27 cellular contexts compared by ENCODE assay signal in the genomic region with DNA sequence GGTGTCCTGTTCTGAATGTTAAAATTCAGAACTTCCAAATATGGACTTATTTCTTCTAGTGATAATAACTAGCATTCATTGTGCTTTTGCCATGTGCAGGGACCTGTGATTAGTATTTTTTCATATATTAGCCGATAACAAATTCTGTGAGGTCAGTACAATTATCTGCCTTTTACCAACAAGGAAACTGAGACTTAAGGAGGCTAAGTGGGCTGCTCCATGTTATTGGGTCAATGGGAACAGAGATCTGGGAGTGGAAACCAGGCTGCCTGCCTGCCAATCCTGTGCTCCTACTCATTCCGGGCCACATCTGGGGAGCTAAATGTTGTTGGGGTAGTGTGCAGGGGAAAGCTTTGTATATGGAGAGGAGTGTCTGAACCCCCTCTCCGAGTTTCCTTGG. TPM values are rescaled to one million over a fixed set of nuclear protein-coding genes. Genes with fewer than 3 reads are reported as not detected.
DNase-seq lines count a peak whose midpoint lies in the region; ATAC-seq, FAIRE-seq and TF ChIP-seq lines count a peak whose summit lies in the region.
"Had no signal": no experiment of that assay in that cellular context is flagged by ENCODE, and none has a peak within 500 bp of the region (broad histone marks: within the 10 kb centered on the region; RNA-seq: fewer than 3 reads in every experiment).

No MANE protein-coding gene starts in this region.

- H3K4me1 ChIP-seq in breast epithelium (peaks cover 0 to 7% of the 10 kb centered on the region in 2 donors), GM12878 (ENCODE audit: control insufficient read depth, insufficient read depth, low read length) (peaks cover 10% of the 10 kb centered on the region), hepatocyte (ENCODE audit: insufficient read depth) (peaks cover 32% of the 10 kb centered on the region)

- ATAC-seq in GM12878: no peak
- no peak for ATAC-seq in stimulated activated effector memory CD8-positive, alpha-beta T cell treated with anti-CD3 and anti-CD28 coated beads, Interleukin-12 subunit alpha, Interleukin-12 subunit beta, amount 100 ng/mL, for 72 hours
- ATAC-seq: A549 had no signal

- peaks cover 57% of the 10 kb centered on the region for H3K36me3 Mint-ChIP-seq in MCF 10A (ENCODE audit: insufficient read depth, unreplicated experiment)
- peaks cover 62% of the 10 kb centered on the region for H3K36me3 Mint-ChIP-seq in stimulated activated effector memory CD8-positive, alpha-beta T cell treated with anti-CD3 and anti-CD28 coated beads, Interleukin-12 subunit alpha, Interleukin-12 subunit beta, amount 100 ng/mL, for 72 hours
- H3K36me3 Mint-ChIP-seq in activated CD4-positive, alpha-beta T cell treated with anti-CD3 and anti-CD28 coated beads, Interleukin-2, amount 10 ng/mL, durations not matched to agents 24 days and 14 days (ENCODE audit: low read depth): peaks cover 31% of the 10 kb centered on the region

- peak overlapping the region; percentile 80 for H3K27ac Mint-ChIP-seq in MCF 10A (ENCODE audit: low read depth, unreplicated experiment)
- peak overlapping the region; percentile 50 for H3K27ac Mint-ChIP-seq in stimulated activated effector memory CD8-positive, alpha-beta T cell treated with anti-CD3 and anti-CD28 coated beads, Interleukin-12 subunit alpha, Interleukin-12 subunit beta, amount 100 ng/mL, for 72 hours
- H3K27ac Mint-ChIP-seq in activated CD4-positive, alpha-beta T cell treated with anti-CD3 and anti-CD28 coated beads, Interleukin-2, amount 10 ng/mL, durations not matched to agents 24 days and 14 days: no peak overlapping the region
- H3K27ac Mint-ChIP-seq: CD4-positive, alpha-beta T cell had no signal

- H3K27me3 ChIP-seq in breast epithelium: no peaks in the 10 kb centered on the region
- no peaks in the 10 kb centered on the region for H3K27me3 ChIP-seq in GM12878 (replicated peaks in 1 of 2; ENCODE audit: control insufficient read depth in 2 of 2, insufficient read depth in 2 of 2, low read length in 1 of 2)
- H3K27me3 ChIP-seq in hepatocyte: no peaks in the 10 kb centered on the region
- H3K27me3 ChIP-seq: BE2C; BLaER1 treated with 17β-estradiol and CSF1 and Interleukin-3, amounts not matched to agents 10 nM and 100 nM had no signal

- 100% methylated on average over 3 of the region's 3 CpGs for WGBS in GM12878 (ENCODE audit: insufficient coverage, insufficient replicate concordance, low lambda C conversion rate, missing lambda C conversion rate)
- WGBS in hepatocyte (ENCODE audit: low lambda C conversion rate, missing lambda C conversion rate): 94% methylated on average over 3 of the region's 3 CpGs

- BruUV-seq in MCF 10A (replicated peaks; lab: Mats Ljungman, UMichigan): no TSS peak
- TSS peak; percentile 1 for BruUV-seq in GM12878 (replicated peaks; lab: Mats Ljungman, UMichigan)

- FAIRE-seq in GM12878 (lab: Jason Lieb, UNC): no peak
- FAIRE-seq: A549, D721Med, GM12892, H54 had no signal

- SMC1A ChIA-PET in GM12878 (lab: Charles Lee; ENCODE audit: uncharacterized antibody, unreplicated experiment): no interaction called here

- CTCF ChIA-PET in MCF 10A (lab: Yijun Ruan, JAX): interaction anchor here (0.6 to 1.1 kb wide), 2 partner anchors 9 to 21 kb away, joined by 3 to 7 read pairs; no protein-coding TSS in a partner anchor
- CTCF ChIA-PET in GM12878 (lab: Yijun Ruan, JAX): no interaction called here

- TF ChIP-seq POLR2A in breast epithelium (IDR thresholded peaks at IDR 0.05) (no peak), GM12878 (IDR thresholded peaks at IDR 0.05; ENCODE audit: low read depth, low read length) (no peak)

- no peak for TF ChIP-seq EP300 in GM12878 (IDR thresholded peaks at IDR 0.05; ENCODE audit: borderline replicate concordance in 1 of 2, control insufficient read depth in 1 of 2, low read depth in 2 of 2, low read length in 2 of 2)

- in situ Hi-C loops in GM12878 (cut with MboI): loop anchor here (10.0 to 25.0 kb wide), 9 partner anchors 99 to 1647 kb away; partner anchors contain the start of genes DNAJC7, EIF1, HDAC5 and MEOX1

- H3K4me3 ChIP-seq in breast epithelium: no peak overlapping the region
- no peak overlapping the region for H3K4me3 ChIP-seq in GM12878
- no peak overlapping the region for H3K4me3 ChIP-seq in hepatocyte
- H3K4me3 ChIP-seq: A549, HAP-1 had no signal

- no peak overlapping the region for H3K27ac ChIP-seq in breast epithelium
- no peak overlapping the region for H3K27ac ChIP-seq in GM12878 (ENCODE audit: control insufficient read depth, insufficient read depth)
- peak overlapping the region; percentile 64 for H3K27ac ChIP-seq in hepatocyte
- H3K27ac ChIP-seq: A549; BLaER1 treated with 17β-estradiol and CSF1 and Interleukin-3, amounts not matched to agents 10 nM and 100 nM had no signal

- no peaks in the 10 kb centered on the region for H3K27me3 Mint-ChIP-seq in MCF 10A (ENCODE audit: insufficient read depth, unreplicated experiment)
- H3K27me3 Mint-ChIP-seq in activated CD4-positive, alpha-beta T cell treated with anti-CD3 and anti-CD28 coated beads, Interleukin-2, amount 10 ng/mL, durations not matched to agents 24 days and 14 days: no peaks in the 10 kb centered on the region
- H3K27me3 Mint-ChIP-seq: CD4-positive, alpha-beta T cell; CD8-positive, alpha-beta memory T cell had no signal

- TF ChIP-seq CTCF in MCF 10A (IDR thresholded peaks at IDR 0.05; ENCODE audit: unreplicated experiment) (no peak), breast epithelium (IDR thresholded peaks at IDR 0.05) (no peak), GM12878 (IDR thresholded peaks at IDR 0.05 in 2 of 3, conservative IDR thresholded peaks at IDR 0.05 in 1 of 3; ENCODE audit: control insufficient read depth in 2 of 3, extremely low read depth in 1 of 3, insufficient read depth in 1 of 3, low read depth in 3 of 3, low read length in 3 of 3) (no peak), hepatocyte (IDR thresholded peaks at IDR 0.05; ENCODE audit: poor library complexity) (no peak)

- peaks cover 8% of the 10 kb centered on the region for H3K4me1 Mint-ChIP-seq in MCF 10A (ENCODE audit: insufficient read depth, unreplicated experiment)
- peaks cover 46% of the 10 kb centered on the region for H3K4me1 Mint-ChIP-seq in stimulated activated effector memory CD8-positive, alpha-beta T cell treated with anti-CD3 and anti-CD28 coated beads, Interleukin-12 subunit alpha, Interleukin-12 subunit beta, amount 100 ng/mL, for 72 hours
- H3K4me1 Mint-ChIP-seq in activated CD4-positive, alpha-beta T cell treated with anti-CD3 and anti-CD28 coated beads, Interleukin-2, amount 10 ng/mL, durations not matched to agents 24 days and 14 days: peaks cover 43% of the 10 kb centered on the region

- DNase-seq in MCF 10A (ENCODE audit: unreplicated experiment) (no peak), breast epithelium (ENCODE audit: low spot score in 2 of 2) (no peak), GM12878 (ENCODE audit: low read depth, low spot score) (no peak), hepatocyte (ENCODE audit: low spot score) (no peak), DMS53 (lab: John Stamatoyannopoulos, UW) (no peak)
- DNase-seq in stimulated activated effector memory CD8-positive, alpha-beta T cell treated with anti-CD3 and anti-CD28 coated beads, Interleukin-12 subunit alpha, Interleukin-12 subunit beta, amount 100 ng/mL, for 72 hours (ENCODE audit: low spot score in 2 of 2): no peak
- no peak for DNase-seq in activated CD4-positive, alpha-beta T cell treated with anti-CD3 and anti-CD28 coated beads, Interleukin-2, amount 10 ng/mL, durations not matched to agents 24 days and 14 days
- DNase-seq: 8988T; ACHN; AML-193; BE2C; CD4-positive, alpha-beta T cell; CD8-positive, alpha-beta memory T cell; DMS 273 treated with DMSO at 0.1 percent for 48 hours; DMS79 treated with DMSO at 0.1 percent for 48 hours; GF-D8; GOT3; HFFc6 had no signal

- H4K20me1 ChIP-seq in GM12878 (ENCODE audit: control insufficient read depth, insufficient read depth) (no peaks in the 10 kb centered on the region), hepatocyte (ENCODE audit: insufficient read depth, poor library complexity, severe bottlenecking) (no peaks in the 10 kb centered on the region)

- H3K9me2 ChIP-seq in hepatocyte (replicated peaks; ENCODE audit: insufficient read depth): no peaks in the 10 kb centered on the region

- POLR2A ChIA-PET in MCF 10A (lab: Yijun Ruan, JAX) (interaction anchor here (0.9 to 1.7 kb wide), 2 partner anchors 15 to 100 kb away, joined by 3 to 6 read pairs; no protein-coding TSS in a partner anchor), GM12878 (lab: Charles Lee) (no interaction called here)

- RAD21 ChIA-PET in GM12878 (lab: Charles Lee; ENCODE audit: unreplicated experiment): no interaction called here

- no peak overlapping the region for H3K4me3 Mint-ChIP-seq in MCF 10A (ENCODE audit: unreplicated experiment)
- no peak overlapping the region for H3K4me3 Mint-ChIP-seq in stimulated activated effector memory CD8-positive, alpha-beta T cell treated with anti-CD3 and anti-CD28 coated beads, Interleukin-12 subunit alpha, Interleukin-12 subunit beta, amount 100 ng/mL, for 72 hours
- H3K4me3 Mint-ChIP-seq in activated CD4-positive, alpha-beta T cell treated with anti-CD3 and anti-CD28 coated beads, Interleukin-2, amount 10 ng/mL, durations not matched to agents 24 days and 14 days: no peak overlapping the region
- H3K4me3 Mint-ChIP-seq: CD14-positive monocyte; CD4-positive, alpha-beta T cell; CD8-positive, alpha-beta memory T cell; HFFc6 had no signal

- H3K4me2 ChIP-seq in GM12878 (ENCODE audit: control insufficient read depth, insufficient read depth): no peak overlapping the region
- H3K4me2 ChIP-seq in hepatocyte: no peak overlapping the region
- H3K4me2 ChIP-seq: A549 had no signal

- TF ChIP-seq RAD21 in GM12878 (IDR thresholded peaks at IDR 0.05; ENCODE audit: insufficient read depth, low read depth, low read length): no peak

- H3K9me3 Mint-ChIP-seq in MCF 10A (ENCODE audit: unreplicated experiment): no peaks in the 10 kb centered on the region
- no peaks in the 10 kb centered on the region for H3K9me3 Mint-ChIP-seq in stimulated activated effector memory CD8-positive, alpha-beta T cell treated with anti-CD3 and anti-CD28 coated beads, Interleukin-12 subunit alpha, Interleukin-12 subunit beta, amount 100 ng/mL, for 72 hours
- no peaks in the 10 kb centered on the region for H3K9me3 Mint-ChIP-seq in activated CD4-positive, alpha-beta T cell treated with anti-CD3 and anti-CD28 coated beads, Interleukin-2, amount 10 ng/mL, durations not matched to agents 24 days and 14 days
- H3K9me3 Mint-ChIP-seq: CD4-positive, alpha-beta T cell; CD8-positive, alpha-beta memory T cell; HFFc6 had no signal

- peaks cover 17% of the 10 kb centered on the region for H3K79me2 ChIP-seq in GM12878 (ENCODE audit: control insufficient read depth, insufficient read depth, low read length)
- H3K79me2 ChIP-seq in hepatocyte: peaks cover 4% of the 10 kb centered on the region

- no peaks in the 10 kb centered on the region for H3K36me3 ChIP-seq in breast epithelium
- peaks cover 2 to 14% of the 10 kb centered on the region in 2 experiments; a peak in 3 of 4 replicates for H3K36me3 ChIP-seq in GM12878 (ENCODE audit: control insufficient read depth in 2 of 2, insufficient read depth in 2 of 2, low read length in 1 of 2)
- no peaks in the 10 kb centered on the region for H3K36me3 ChIP-seq in hepatocyte (replicated peaks; ENCODE audit: insufficient read depth, low read depth)
- H3K36me3 ChIP-seq: BE2C, HAP-1 had no signal

- H2AFZ ChIP-seq in GM12878 (ENCODE audit: control insufficient read depth, low read depth, low read length) (no peak overlapping the region), hepatocyte (no peak overlapping the region)

- H3K9ac ChIP-seq in GM12878 (ENCODE audit: control insufficient read depth, insufficient read depth, low read length): no peak overlapping the region

- H3K9me3 ChIP-seq in breast epithelium (no peaks in the 10 kb centered on the region), GM12878 (replicated peaks; ENCODE audit: control insufficient read depth, insufficient read depth, low read length) (no peaks in the 10 kb centered on the region), hepatocyte (ENCODE audit: low read depth) (no peaks in the 10 kb centered on the region)
- H3K9me3 ChIP-seq: A549; BE2C; BLaER1 treated with 17β-estradiol and CSF1 and Interleukin-3, amounts not matched to agents 10 nM and 100 nM; HAP-1 had no signal

- intact Hi-C loops in MCF 10A (cut with micrococcal nuclease) (no loop called here), breast epithelium (cut with DNase I; ENCODE audit: low total_unique reads) (no loop called here), GM12878 (cut with micrococcal nuclease; ENCODE audit: unreplicated experiment) (no loop called here)
- intact Hi-C loops in activated CD4-positive, alpha-beta T cell treated with anti-CD3 and anti-CD28 coated beads, Interleukin-2, amount 10 ng/mL, durations not matched to agents 24 days and 14 days (cut with micrococcal nuclease): no loop called here

RNA-seq across cellular contexts. Expression of gene TMEM106A, which starts 3.7 kb away (rescaled TPM):
- total RNA-seq in MCF 10A (2022): 2.1 and 2.2 TPM in 2 replicates
- 1 to 10 TPM; 5.9 to 9.1 (median 7.9) TPM for total RNA-seq in breast epithelium
- total RNA-seq in GM12878 (2013; cell fraction: nucleolus; rRNA removed): 81.0 and 84.7 TPM in 2 replicates
- 7.9 and 8.9 TPM in 2 replicates for total RNA-seq in GM12878 (2014; rRNA removed)
- 8.0 and 9.3 TPM in 2 replicates for total RNA-seq in GM12878 (2014; rRNA removed; fragmentation: Illumina TruSeq; extraction: Trizol)
- total RNA-seq in GM12878 (2021): 14.6 and 18.7 TPM in 2 replicates
- 5.2 TPM for polyA plus RNA-seq in GM12878 (2011; ENCODE audit: low read depth)
- polyA plus RNA-seq in GM12878 (2011; rRNA removed): 8.7 and 13.9 TPM in 2 replicates
- polyA plus RNA-seq in GM12878 (2011; cell fraction: cytosol; rRNA removed): 16.2 and 19.0 TPM in 2 replicates
- polyA plus RNA-seq in GM12878 (2011; cell fraction: nucleus; rRNA removed): 26.4 and 28.4 TPM in 2 replicates
- 7.1 and 8.9 TPM in 2 replicates for polyA plus RNA-seq in GM12878 (2012)
- 9.0 and 11.5 TPM in 2 replicates for polyA plus RNA-seq in GM12878 (2014; fragmentation: Illumina TruSeq; extraction: Trizol)
- polyA plus RNA-seq in GM12878 (2014; fragmentation: Nextera tagmentation; extraction: Ambion mirVana): 1 to 10 TPM; 2.3 to 2.6 TPM
- 9.3 and 13.1 TPM in 2 replicates for polyA plus RNA-seq in GM12878 (2014; rRNA removed)
- 10 to 100 TPM in 1 of 2 experiments, 1 to 10 TPM in 1; 8.8 to 14.1 TPM for polyA plus RNA-seq in GM12878 (2016; fragmentation: Nextera tagmentation; extraction: Ambion mirVana)
- polyA minus RNA-seq in GM12878 (2011; rRNA and poly(A)+ RNA removed): 30.3 and 37.9 TPM in 2 replicates
- 6.7 TPM in 2 replicates for polyA minus RNA-seq in GM12878 (2011; cell fraction: cytosol; rRNA and poly(A)+ RNA removed)
- polyA minus RNA-seq in GM12878 (2011; cell fraction: nucleus; rRNA and poly(A)+ RNA removed): 15.8 and 32.4 TPM in 2 replicates
- 6.7 and 11.4 TPM in 2 replicates for total RNA-seq in hepatocyte
- polyA plus RNA-seq in hepatocyte: 7.2 and 8.4 TPM in 2 replicates
- total RNA-seq in activated CD4-positive, alpha-beta T cell treated with anti-CD3 and anti-CD28 coated beads, Interleukin-2, amount 10 ng/mL, durations not matched to agents 24 days and 14 days: 17.9 and 19.1 TPM in 2 replicates
- total RNA-seq: G401 had no signal

RNA-seq across cellular contexts. Expression of gene CCDC200, which starts 13.1 kb away (rescaled TPM):
- total RNA-seq in MCF 10A (2022) (not detected in 2 replicates), breast epithelium (not detected), GM12878 (2014; rRNA removed) (not detected in 2 replicates), GM12878 (2014; rRNA removed; fragmentation: Illumina TruSeq; extraction: Trizol) (not detected in 2 replicates), GM12878 (2021) (not detected in 2 replicates), hepatocyte (not detected in 2 replicates)
- not detected in 2 replicates for total RNA-seq in GM12878 (2013; cell fraction: nucleolus; rRNA removed)
- polyA plus RNA-seq in GM12878 (2011; ENCODE audit: low read depth): 1.7 TPM
- polyA plus RNA-seq in GM12878 (2011; rRNA removed) (not detected in 2 replicates), GM12878 (2014; fragmentation: Illumina TruSeq; extraction: Trizol) (not detected in 2 replicates), GM12878 (2014; fragmentation: Nextera tagmentation; extraction: Ambion mirVana) (1 to 10 TPM in 1 of 2 experiments, under 1 TPM in 1; 0.46 to 2.3 TPM), GM12878 (2014; rRNA removed) (not detected in 2 replicates), GM12878 (2016; fragmentation: Nextera tagmentation; extraction: Ambion mirVana) (1 to 10 TPM; 3.2 to 3.9 TPM), hepatocyte (2.8 and 3.2 TPM in 2 replicates)
- polyA plus RNA-seq in GM12878 (2011; cell fraction: cytosol; rRNA removed): not detected in 2 replicates
- not detected in 2 replicates for polyA plus RNA-seq in GM12878 (2011; cell fraction: nucleus; rRNA removed)
- 3.0 and 6.4 TPM in 2 replicates for polyA plus RNA-seq in GM12878 (2012)
- not detected in 2 replicates for polyA minus RNA-seq in GM12878 (2011; rRNA and poly(A)+ RNA removed)
- not detected in 2 replicates for polyA minus RNA-seq in GM12878 (2011; cell fraction: cytosol; rRNA and poly(A)+ RNA removed)
- polyA minus RNA-seq in GM12878 (2011; cell fraction: nucleus; rRNA and poly(A)+ RNA removed): not detected in 2 replicates
- 0.65 and 0.92 TPM in 2 replicates for total RNA-seq in activated CD4-positive, alpha-beta T cell treated with anti-CD3 and anti-CD28 coated beads, Interleukin-2, amount 10 ng/mL, durations not matched to agents 24 days and 14 days
- total RNA-seq: Daoy, G401, HFFc6 had no signal
- polyA plus RNA-seq: A549, CD14-positive monocyte had no signal

RNA-seq across cellular contexts. Expression of gene RNU2-1, which starts 18.4 kb away (rescaled TPM):
- total RNA-seq in MCF 10A (2022) (4,245 and 4,277 TPM in 2 replicates), breast epithelium (not detected), GM12878 (2014; rRNA removed) (not detected in 2 replicates), GM12878 (2014; rRNA removed; fragmentation: Illumina TruSeq; extraction: Trizol) (not detected in 2 replicates), GM12878 (2021) (9,631 and 10,813 TPM in 2 replicates), hepatocyte (not detected in 2 replicates)
- total RNA-seq in GM12878 (2013; cell fraction: nucleolus; rRNA removed): not detected in 2 replicates
- not detected for polyA plus RNA-seq in GM12878 (2011; ENCODE audit: low read depth)
- polyA plus RNA-seq in GM12878 (2011; rRNA removed) (not detected in 2 replicates), GM12878 (2014; fragmentation: Illumina TruSeq; extraction: Trizol) (not detected in 2 replicates), GM12878 (2014; fragmentation: Nextera tagmentation; extraction: Ambion mirVana) (not detected), GM12878 (2014; rRNA removed) (not detected in 2 replicates), GM12878 (2016; fragmentation: Nextera tagmentation; extraction: Ambion mirVana) (10 to 100 TPM; 17.5 to 17.7 TPM), hepatocyte (2.9 TPM in 1 of 2 replicates, not detected in the other)
- polyA plus RNA-seq in GM12878 (2011; cell fraction: cytosol; rRNA removed): not detected in 2 replicates
- not detected in 2 replicates for polyA plus RNA-seq in GM12878 (2011; cell fraction: nucleus; rRNA removed)
- polyA plus RNA-seq in GM12878 (2012): not detected in 2 replicates
- not detected in 2 replicates for polyA minus RNA-seq in GM12878 (2011; rRNA and poly(A)+ RNA removed)
- polyA minus RNA-seq in GM12878 (2011; cell fraction: cytosol; rRNA and poly(A)+ RNA removed): not detected in 2 replicates
- not detected in 2 replicates for polyA minus RNA-seq in GM12878 (2011; cell fraction: nucleus; rRNA and poly(A)+ RNA removed)
- total RNA-seq in activated CD4-positive, alpha-beta T cell treated with anti-CD3 and anti-CD28 coated beads, Interleukin-2, amount 10 ng/mL, durations not matched to agents 24 days and 14 days: 5,051 and 5,500 TPM in 2 replicates
- total RNA-seq: Daoy, G401 had no signal
- polyA plus RNA-seq: A549; CD14-positive monocyte; CD8-positive, alpha-beta memory T cell had no signal

RNA-seq across cellular contexts. Expression of gene NBR1, which starts 44.3 kb away (rescaled TPM):
- total RNA-seq in MCF 10A (2022) (105 and 106 TPM in 2 replicates), breast epithelium (100 to 1,000 TPM in 1 of 3 donors, 10 to 100 TPM in 2; 90.1 to 131 (median 92.1) TPM), GM12878 (2014; rRNA removed) (27.2 and 27.7 TPM in 2 replicates), GM12878 (2014; rRNA removed; fragmentation: Illumina TruSeq; extraction: Trizol) (29.9 and 32.9 TPM in 2 replicates), GM12878 (2021) (26.9 and 29.2 TPM in 2 replicates), hepatocyte (82.4 and 82.7 TPM in 2 replicates)
- 56.0 and 62.9 TPM in 2 replicates for total RNA-seq in GM12878 (2013; cell fraction: nucleolus; rRNA removed)
- polyA plus RNA-seq in GM12878 (2011; ENCODE audit: low read depth): 19.3 TPM
- polyA plus RNA-seq in GM12878 (2011; rRNA removed) (55.2 and 57.9 TPM in 2 replicates), GM12878 (2014; fragmentation: Illumina TruSeq; extraction: Trizol) (33.7 and 42.5 TPM in 2 replicates), GM12878 (2014; fragmentation: Nextera tagmentation; extraction: Ambion mirVana) (1 to 10 TPM; 3.5 to 6.2 TPM), GM12878 (2014; rRNA removed) (16.8 and 19.7 TPM in 2 replicates), GM12878 (2016; fragmentation: Nextera tagmentation; extraction: Ambion mirVana) (10 to 100 TPM; 29.3 to 30.2 TPM), hepatocyte (37.6 and 37.7 TPM in 2 replicates)
- polyA plus RNA-seq in GM12878 (2011; cell fraction: cytosol; rRNA removed): 34.9 and 35.5 TPM in 2 replicates
- polyA plus RNA-seq in GM12878 (2011; cell fraction: nucleus; rRNA removed): 23.2 and 28.4 TPM in 2 replicates
- polyA plus RNA-seq in GM12878 (2012): 22.2 and 28.9 TPM in 2 replicates
- 83.7 and 92.1 TPM in 2 replicates for polyA minus RNA-seq in GM12878 (2011; rRNA and poly(A)+ RNA removed)
- 21.0 and 24.5 TPM in 2 replicates for polyA minus RNA-seq in GM12878 (2011; cell fraction: cytosol; rRNA and poly(A)+ RNA removed)
- polyA minus RNA-seq in GM12878 (2011; cell fraction: nucleus; rRNA and poly(A)+ RNA removed): 22.2 and 22.6 TPM in 2 replicates
- 51.2 and 53.5 TPM in 2 replicates for total RNA-seq in activated CD4-positive, alpha-beta T cell treated with anti-CD3 and anti-CD28 coated beads, Interleukin-2, amount 10 ng/mL, durations not matched to agents 24 days and 14 days
